In genomic region chr4:8176547-8177399, GRCh38 we compare ENCODE assay signal across 1 cellular context.
TF ChIP-seq lines count a peak whose summit lies in the region.

No MANE protein-coding gene starts in this region.

TF ChIP-seq in GM23338, 12 proteins besides CTCF, POLR2A, EP300 and RAD21 (continued from another document):
- no peak for TF ChIP-seq ZNF462 (CRISPR knock-in tag; IDR thresholded peaks at IDR 0.05)
- no peak for TF ChIP-seq EZH2 (IDR thresholded peaks at IDR 0.05; ENCODE audit: low read depth, unreplicated experiment)
- no peak for TF ChIP-seq ZNF331 (CRISPR knock-in tag; IDR thresholded peaks at IDR 0.05; ENCODE audit: low read depth)
- TF ChIP-seq EZH2phosphoT487 (IDR thresholded peaks at IDR 0.05; ENCODE audit: unreplicated experiment) = no peak
- TF ChIP-seq CREB1 (CRISPR knock-in tag; IDR thresholded peaks at IDR 0.05; ENCODE audit: low read depth) = no peak
- TF ChIP-seq REST (IDR thresholded peaks at IDR 0.05; ENCODE audit: unreplicated experiment) = no peak
- TF ChIP-seq STAT1 (IDR thresholded peaks at IDR 0.05; ENCODE audit: unreplicated experiment) = no peak
